Comparison of ENCODE assay signal across 20 cellular contexts in the genomic region with DNA sequence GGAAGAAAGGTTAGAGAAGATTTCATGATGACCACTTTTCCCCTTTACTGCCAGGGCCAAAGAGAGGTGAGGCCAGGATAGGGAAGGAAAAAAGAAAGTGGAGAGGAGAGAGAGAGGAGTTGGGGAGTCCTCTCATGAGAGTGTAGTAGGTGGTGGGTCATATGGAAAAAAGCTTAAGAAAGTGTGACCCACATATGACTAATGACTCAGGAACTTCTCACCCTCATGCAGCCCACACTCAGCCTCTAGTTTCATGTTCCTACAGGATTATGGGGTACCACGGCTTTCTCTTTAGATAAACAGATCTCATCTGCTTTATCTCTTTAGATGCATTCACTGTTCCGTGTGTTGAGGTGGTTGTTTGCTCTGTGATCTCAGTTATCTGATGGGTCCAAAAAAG.
A peak's percentile ranks its signal among the peaks of the same experiment; 100 is the strongest.
DNase-seq lines count a peak whose midpoint lies in the region; ATAC-seq, FAIRE-seq and TF ChIP-seq lines count a peak whose summit lies in the region.
"Had no signal": no experiment of that assay in that cellular context is flagged by ENCODE, and none has a peak within 500 bp of the region (broad histone marks: within the 10 kb centered on the region; RNA-seq: fewer than 3 reads in every experiment).

No MANE protein-coding gene starts in this region.

- H4K8ac ChIP-seq in trophoblast cell (ENCODE audit: low read depth, low read length) = no peak overlapping the region

- H3K4me2 ChIP-seq in trophoblast cell (ENCODE audit: low read length) = no peak overlapping the region

- POLR2A ChIA-PET in RWPE1 (lab: Yijun Ruan, JAX; ENCODE audit: low non-redundant PET) = no interaction called here

- no peaks in the 10 kb centered on the region for H3K36me3 Mint-ChIP-seq in activated T-cell treated with anti-CD3 and anti-CD28 coated beads, Interleukin-2, amount 50 U/mL, for 24 hours (ENCODE audit: low read depth)

- no peak overlapping the region for H3K4ac ChIP-seq in trophoblast cell (ENCODE audit: low read depth, low read length)

- H3K4me1 ChIP-seq in trophoblast cell (ENCODE audit: control insufficient read depth in 1 of 2, insufficient read depth in 2 of 2, low read length in 2 of 2) = peaks cover 0 to 5% of the 10 kb centered on the region in 2 experiments
- H3K4me1 ChIP-seq in kidney (ENCODE audit: control insufficient read depth in 1 of 2, insufficient read depth in 1 of 2, low read depth in 1 of 2, low read length in 2 of 2) = no peaks in the 10 kb centered on the region
- H3K4me1 ChIP-seq: BE2C had no signal

- no peak for TF ChIP-seq POLR2A in H54 (IDR thresholded peaks at IDR 0.05; ENCODE audit: low read depth, low read length)

- H2BK12ac ChIP-seq in trophoblast cell (ENCODE audit: low read length) = peak overlapping the region; percentile 22

- no peak for ATAC-seq in HG03439 (IDR thresholded peaks at IDR 0.05; ENCODE audit: unreplicated experiment)
- ATAC-seq: activated T-cell treated with anti-CD3 and anti-CD28 coated beads, Interleukin-2, amount 50 U/mL, for 4 hours; left lobe of liver had no signal

- H3K14ac ChIP-seq in trophoblast cell (ENCODE audit: low read length) = no peak overlapping the region

- no peak overlapping the region for H3K23ac ChIP-seq in trophoblast cell (ENCODE audit: low read length)

- H4K91ac ChIP-seq in trophoblast cell (ENCODE audit: low read depth, low read length) = no peak overlapping the region

- no peaks in the 10 kb centered on the region for H3K9me3 ChIP-seq in trophoblast cell (ENCODE audit: insufficient read depth, low read depth, low read length)
- no peaks in the 10 kb centered on the region for H3K9me3 ChIP-seq in kidney (ENCODE audit: control insufficient read depth in 1 of 2, low read length in 2 of 2)
- H3K9me3 ChIP-seq: BE2C had no signal

- H2AK5ac ChIP-seq in trophoblast cell (ENCODE audit: low read length) = no peak overlapping the region

- TF ChIP-seq CTCF in RWPE1 (conservative IDR thresholded peaks at IDR 0.05; ENCODE audit: low read depth) (no peak), kidney (IDR thresholded peaks at IDR 0.05; ENCODE audit: borderline replicate concordance, extremely low read depth, insufficient read depth) (no peak)

- no peak overlapping the region for H3K27ac Mint-ChIP-seq in activated T-cell treated with anti-CD3 and anti-CD28 coated beads, Interleukin-2, amount 50 U/mL, for 24 hours

- no peak overlapping the region for H4K12ac ChIP-seq in trophoblast cell (ENCODE audit: low read depth, low read length)

- CTCF ChIA-PET in RWPE1 (lab: Yijun Ruan, JAX) = no interaction called here

- no peaks in the 10 kb centered on the region for H3K27me3 ChIP-seq in trophoblast cell (ENCODE audit: insufficient read depth, low read length)
- H3K27me3 ChIP-seq: BE2C had no signal

- FAIRE-seq in H54 (lab: Jason Lieb, UNC) (peak; percentile 78), kidney (lab: Jason Lieb, UNC) (no peak)
- FAIRE-seq: GM19239, TTC549 had no signal

- no peak overlapping the region for H3K18ac ChIP-seq in trophoblast cell (ENCODE audit: low read length)

- H2BK5ac ChIP-seq in trophoblast cell (ENCODE audit: low read depth, low read length, poor library complexity) = no peak overlapping the region

- H3K79me1 ChIP-seq in trophoblast cell (ENCODE audit: low read length) = peaks cover 2% of the 10 kb centered on the region

- no CpG with 5 or more reads among the region's 2 CpGs for WGBS in trophoblast cell (ENCODE audit: extremely low coverage, insufficient coverage, insufficient read length)

- H3K27ac ChIP-seq in RWPE1 = no peak overlapping the region
- H3K27ac ChIP-seq in trophoblast cell (ENCODE audit: low read depth, low read length) = no peak overlapping the region
- no peak overlapping the region for H3K27ac ChIP-seq in kidney (ENCODE audit: low read depth in 2 of 2, low read length in 2 of 2)
- H3K27ac ChIP-seq: coronary artery had no signal

- H3K9me3 Mint-ChIP-seq in activated T-cell treated with anti-CD3 and anti-CD28 coated beads, Interleukin-2, amount 50 U/mL, for 24 hours = peaks cover 3% of the 10 kb centered on the region
- H3K9me3 Mint-ChIP-seq: activated T-cell treated with anti-CD3 and anti-CD28 coated beads, Interleukin-2, amount 50 U/mL, for 4 hours had no signal

- H3K36me3 ChIP-seq in trophoblast cell (ENCODE audit: control insufficient read depth in 1 of 2, insufficient read depth in 2 of 2, low read length in 2 of 2) (peaks cover 0 to 2% of the 10 kb centered on the region in 2 experiments), kidney (ENCODE audit: control insufficient read depth in 1 of 2, insufficient read depth in 2 of 2, low read length in 2 of 2) (no peaks in the 10 kb centered on the region)
- H3K36me3 ChIP-seq: BE2C had no signal

- H3K4me3 ChIP-seq in trophoblast cell (ENCODE audit: low read depth, low read length) = no peak overlapping the region
- H3K4me3 ChIP-seq in kidney (ENCODE audit: low read length in 2 of 2) = no peak overlapping the region
- H3K4me3 ChIP-seq: coronary artery had no signal

- no peaks in the 10 kb centered on the region for H3K79me2 ChIP-seq in trophoblast cell (ENCODE audit: control insufficient read depth, insufficient read depth, low read length, poor library complexity)

- no peak overlapping the region for H3K9ac ChIP-seq in trophoblast cell (ENCODE audit: low read length)
- no peak overlapping the region for H3K9ac ChIP-seq in kidney (ENCODE audit: low read length in 2 of 2)

- no peaks in the 10 kb centered on the region for H3K4me1 Mint-ChIP-seq in activated T-cell treated with anti-CD3 and anti-CD28 coated beads, Interleukin-2, amount 50 U/mL, for 24 hours (ENCODE audit: low read depth)

- no peaks in the 10 kb centered on the region for H3K27me3 Mint-ChIP-seq in activated T-cell treated with anti-CD3 and anti-CD28 coated beads, Interleukin-2, amount 50 U/mL, for 24 hours

- H3K4me3 Mint-ChIP-seq in activated T-cell treated with anti-CD3 and anti-CD28 coated beads, Interleukin-2, amount 50 U/mL, for 24 hours = no peak overlapping the region
- H3K4me3 Mint-ChIP-seq: activated T-cell treated with anti-CD3 and anti-CD28 coated beads, Interleukin-2, amount 50 U/mL, for 4 hours had no signal

- intact Hi-C loops in kidney (cut with DNase I) = no loop called here

- H2AFZ ChIP-seq in trophoblast cell (ENCODE audit: insufficient read depth, low read length, poor library complexity) = no peak overlapping the region

- no peak overlapping the region for H2BK120ac ChIP-seq in trophoblast cell (ENCODE audit: insufficient read depth, low read length, poor library complexity)

- DNase-seq in H54 (ENCODE audit: insufficient read length, low spot score) (no peak), RWPE1 (ENCODE audit: low spot score) (peak; percentile 57), fibroblast of peridontal ligament (ENCODE audit: extremely low read depth) (peak; percentile 25), trophoblast cell (peak in 1 of 2 donors; percentile 36), kidney (no peak)
- DNase-seq in stimulated activated CD4-positive, alpha-beta T cell treated with anti-CD3 and anti-CD28 coated beads, Interleukin-12 subunit alpha, Interleukin-12 subunit beta, amount 100 ng/mL, for 4 hours = no peak
- DNase-seq in activated T-cell treated with anti-CD3 and anti-CD28 coated beads, Interleukin-2, amount 50 U/mL, for 24 hours = no peak
- DNase-seq: activated CD4-positive, alpha-beta T cell treated with anti-CD3 and anti-CD28 coated beads, Interleukin-2, amount 50 U/mL, for 4 hours; activated T-cell treated with anti-CD3 and anti-CD28 coated beads, Interleukin-2, amount 50 U/mL, for 4 hours; amygdala; BE2C; hypothalamus; NCI-H187; NCI-H524; stimulated activated CD4-positive, alpha-beta T cell treated with anti-CD3 and anti-CD28 coated beads, Interleukin-15, amount 100 ng/mL, for 24 hours had no signal

Comparison
In these comparisons a context has a peak if more than half of its experiments do, and no peak if none do; other contexts are left out.
1. DNase-seq: peak in RWPE1 (single experiment) and fibroblast of peridontal ligament (single experiment); none in H54 (single experiment), stimulated activated CD4-positive, alpha-beta T cell treated with anti-CD3 and anti-CD28 coated beads, Interleukin-12 subunit alpha, Interleukin-12 subunit beta, amount 100 ng/mL, for 4 hours (single experiment), kidney (single experiment) and activated T-cell treated with anti-CD3 and anti-CD28 coated beads, Interleukin-2, amount 50 U/mL, for 24 hours (single experiment).